ENCODE assay signal across 16 cellular contexts in the genomic region with DNA sequence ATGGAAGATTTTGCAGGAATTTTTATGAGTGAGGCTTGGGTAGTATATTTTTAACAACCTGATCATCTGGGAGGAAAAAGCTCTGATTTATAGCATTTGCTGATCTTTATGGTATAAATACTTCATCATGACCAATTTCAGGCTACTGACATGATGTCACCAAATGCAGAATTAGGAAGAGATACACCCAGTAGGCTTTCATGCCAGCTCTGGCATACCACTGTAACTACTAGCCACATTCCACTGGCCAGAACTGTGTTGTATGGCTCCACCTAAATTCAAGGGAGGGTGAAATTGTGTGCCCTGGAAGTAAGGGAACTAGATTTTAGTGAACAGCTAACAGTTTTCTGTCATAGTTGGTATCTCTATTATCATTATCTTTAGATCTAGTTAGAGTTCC. TPM values are rescaled to one million over a fixed set of nuclear protein-coding genes. Genes with fewer than 3 reads are reported as not detected.
"Had no signal": no experiment of that assay in that cellular context is flagged by ENCODE, and none has a peak within 500 bp of the region (broad histone marks: within the 10 kb centered on the region; RNA-seq: fewer than 3 reads in every experiment).

No MANE protein-coding gene starts in this region.

- H3K36me3 ChIP-seq: adrenal gland, stomach had no signal

- H3K27ac ChIP-seq: adrenal gland, coronary artery, parathyroid adenoma, skin epidermis, stomach, tibial nerve had no signal

- H3K9me3 ChIP-seq: adrenal gland had no signal

- DNase-seq: activated B cell treated with CpG ODN at 0.5 μM for 24 hours; activated CD4-positive, alpha-beta T cell treated with anti-CD3 and anti-CD28 coated beads, Interleukin-2, amount 10 ng/mL, durations not matched to agents 24 days and 14 days; activated naive CD4-positive, alpha-beta T cell treated with anti-CD3 and anti-CD28 coated beads, Interleukin-2, amount 10 ng/mL, durations not matched to agents 7 days and 5 days; activated T-cell treated with anti-CD3 and anti-CD28 coated beads for 4 hours; adrenal gland; caudate nucleus; effector CD8-positive, alpha-beta T cell; hippocampal formation; retina; stomach; T1000 had no signal

- H3K4me3 ChIP-seq: adrenal gland, coronary artery, skin epidermis, stomach, tibial nerve had no signal

- ATAC-seq: activated T-helper 17 cell treated with anti-CD3 and anti-CD28 coated beads, Interleukin-2, amount 50 U/mL, for 72 hours had no signal

- H3K27me3 ChIP-seq: adrenal gland, stomach, tibial nerve had no signal

- H3K9ac ChIP-seq: parathyroid adenoma had no signal

- H2AFZ ChIP-seq: parathyroid adenoma had no signal

RNA-seq across cellular contexts. Expression of a gene that starts 42.9 kb away (rescaled TPM):
- total RNA-seq: activated B cell treated with CpG ODN at 0.5 μM for 24 hours; activated T-helper 17 cell treated with anti-CD3 and anti-CD28 coated beads, Interleukin-2, amount 50 U/mL, for 72 hours had no signal
